ENCODE assay signal across 8 cellular contexts in genomic region chr2:40451926-40452605, GRCh38. TPM values are rescaled to one million over a fixed set of nuclear protein-coding genes. Genes with fewer than 3 reads are reported as not detected.
DNase-seq lines count a peak whose midpoint lies in the region; ATAC-seq and TF ChIP-seq lines count a peak whose summit lies in the region.

Gene SLC8A1, minus strand, starts transcription at chr2:40452090.

- H3K4me1 ChIP-seq in esophagus squamous epithelium, result peaks cover 3 to 29% (median 5%) of the 10 kb centered on the region in 3 donors
- no peaks in the 10 kb centered on the region for H3K4me1 ChIP-seq in aorta (ENCODE audit: control insufficient read depth in 1 of 2, insufficient read depth in 2 of 2, low read length in 2 of 2)
- no peaks in the 10 kb centered on the region for H3K4me1 ChIP-seq in Karpas-422 (ENCODE audit: low read length)

- H3K9me3 ChIP-seq in esophagus squamous epithelium, result no peaks in the 10 kb centered on the region
- no peaks in the 10 kb centered on the region for H3K9me3 ChIP-seq in aorta (ENCODE audit: control insufficient read depth, low read length)
- H3K9me3 ChIP-seq in Karpas-422 (ENCODE audit: low read length), result no peaks in the 10 kb centered on the region

- no peak for TF ChIP-seq POLR2A in esophagus squamous epithelium (IDR thresholded peaks at IDR 0.05)

- H3K9me2 ChIP-seq in Karpas-422 (replicated peaks; ENCODE audit: insufficient read depth, low read length), result no peaks in the 10 kb centered on the region

- no peak within 1 kb of the TSS for H2AFZ ChIP-seq in Karpas-422 (ENCODE audit: low read length)

- no peaks in the 10 kb centered on the region for H4K20me1 ChIP-seq in Karpas-422 (ENCODE audit: insufficient read depth, low read depth, low read length)

- WGBS in esophagus squamous epithelium, 2 donors, result 4 to 13% methylated on average over 15 to 28 of the region's 82 CpGs
- WGBS in aorta, 2 donors, result 1% methylated on average over 66 to 82 of the region's 82 CpGs

- H3K27ac Mint-ChIP-seq in T-helper 1 cell treated with Interleukin-12 subunit alpha and Interleukin-12 subunit beta and Interleukin-4 antibody, amounts not matched to agents 30 μg/mL and 1 μg/mL, for 36 hours, result peak within 1 kb of the TSS; percentile 50
- peak within 1 kb of the TSS in 3 of 6 donors; percentile 35 to 86 (median 53) for H3K27ac Mint-ChIP-seq in naive B cell

- no peaks in the 10 kb centered on the region for H3K9me3 Mint-ChIP-seq in T-helper 1 cell treated with Interleukin-12 subunit alpha and Interleukin-12 subunit beta and Interleukin-4 antibody, amounts not matched to agents 30 μg/mL and 1 μg/mL, for 36 hours
- peaks cover 0 to 1% (median 0%) of the 10 kb centered on the region in 7 donors for H3K9me3 Mint-ChIP-seq in naive B cell

- H3K4me3 Mint-ChIP-seq in T-helper 1 cell treated with Interleukin-12 subunit alpha and Interleukin-12 subunit beta and Interleukin-4 antibody, amounts not matched to agents 30 μg/mL and 1 μg/mL, for 36 hours, result peak within 1 kb of the TSS; percentile 90
- peak within 1 kb of the TSS; percentile 71 to 96 (median 86) for H3K4me3 Mint-ChIP-seq in naive B cell

- no peak within 1 kb of the TSS for H3K9ac ChIP-seq in Karpas-422 (ENCODE audit: low read length)

- H3K36me3 Mint-ChIP-seq in T-helper 1 cell treated with Interleukin-12 subunit alpha and Interleukin-12 subunit beta and Interleukin-4 antibody, amounts not matched to agents 30 μg/mL and 1 μg/mL, for 36 hours (ENCODE audit: low read depth), result peaks cover 1% of the 10 kb centered on the region
- peaks cover 0 to 8% of the 10 kb centered on the region in 2 donors for H3K36me3 Mint-ChIP-seq in naive B cell

- H3K36me3 ChIP-seq in esophagus squamous epithelium (no peaks in the 10 kb centered on the region), aorta (ENCODE audit: control insufficient read depth in 1 of 2, insufficient read depth in 2 of 2, low read length in 1 of 2) (no peaks in the 10 kb centered on the region), Karpas-422 (ENCODE audit: insufficient read depth, low read length) (no peaks in the 10 kb centered on the region)

- peaks cover 0 to 16% (median 0%) of the 10 kb centered on the region in 4 donors for H3K27me3 ChIP-seq in esophagus squamous epithelium
- no peaks in the 10 kb centered on the region for H3K27me3 ChIP-seq in aorta (ENCODE audit: control insufficient read depth in 1 of 2, insufficient read depth in 2 of 2, low read length in 1 of 2)
- no peaks in the 10 kb centered on the region for H3K27me3 ChIP-seq in Karpas-422 (ENCODE audit: low read length)

- intact Hi-C loops in esophagus squamous epithelium (cut with DNase I) (no loop called here), aorta (cut with DNase I) (loop anchor here (5.0 kb wide), 1 partner anchor 210 kb away; no protein-coding TSS in a partner anchor)

- TF ChIP-seq CTCF in esophagus squamous epithelium (IDR thresholded peaks at IDR 0.05), result no peak

- peaks cover 73% of the 10 kb centered on the region for H3K27me3 Mint-ChIP-seq in T-helper 1 cell treated with Interleukin-12 subunit alpha and Interleukin-12 subunit beta and Interleukin-4 antibody, amounts not matched to agents 30 μg/mL and 1 μg/mL, for 36 hours (ENCODE audit: low read depth)
- H3K27me3 Mint-ChIP-seq in naive B cell, result peaks cover 21 to 37% (median 30%) of the 10 kb centered on the region in 3 donors

- H3K4me3 ChIP-seq in esophagus squamous epithelium (peak within 1 kb of the TSS; percentile 32 to 77 (median 54)), aorta (ENCODE audit: low read length in 2 of 2) (peak within 1 kb of the TSS; percentile 62 to 95), Karpas-422 (ENCODE audit: low read length) (no peak within 1 kb of the TSS)

- H3K4me2 ChIP-seq in Karpas-422 (ENCODE audit: low read depth, low read length, poor library complexity, severe bottlenecking), result no peak within 1 kb of the TSS

- peaks cover 17% of the 10 kb centered on the region for H3K4me1 Mint-ChIP-seq in T-helper 1 cell treated with Interleukin-12 subunit alpha and Interleukin-12 subunit beta and Interleukin-4 antibody, amounts not matched to agents 30 μg/mL and 1 μg/mL, for 36 hours (ENCODE audit: low read depth)
- peaks cover 21 to 30% (median 29%) of the 10 kb centered on the region in 3 donors for H3K4me1 Mint-ChIP-seq in naive B cell

- no peaks in the 10 kb centered on the region for H3K79me2 ChIP-seq in Karpas-422 (ENCODE audit: low read length)

- ATAC-seq in HG02798 (IDR thresholded peaks at IDR 0.05; ENCODE audit: poor library complexity, unreplicated experiment), result peak; percentile 44
- ATAC-seq in naive B cell (ENCODE audit: low read depth in 2 of 2), result peak; percentile 23 to 33
- peak; percentile 73 for ATAC-seq in aorta (ENCODE audit: low FRiP score)
- no peak for ATAC-seq in GM21423 (IDR thresholded peaks at IDR 0.05; ENCODE audit: unreplicated experiment)

- DNase-seq in Daoy (ENCODE audit: low read depth), result peak; percentile 49
- DNase-seq in esophagus squamous epithelium (lab: John Stamatoyannopoulos, UW), result no peak
- DNase-seq in naive B cell, result no peak
- DNase-seq in aorta, result peak; percentile 64 to 85
- DNase-seq in Karpas-422, result no peak

- peak within 1 kb of the TSS; percentile 62 to 85 (median 76) for H3K27ac ChIP-seq in esophagus squamous epithelium
- H3K27ac ChIP-seq in aorta (ENCODE audit: low read depth in 1 of 2, low read length in 2 of 2), result peak within 1 kb of the TSS in 1 of 2 donors; percentile 70
- H3K27ac ChIP-seq in Karpas-422 (ENCODE audit: low read length), result no peak within 1 kb of the TSS

RNA-seq across cellular contexts. Expression of gene SLC8A1, which starts in this region (rescaled TPM):
- 5.3 and 9.0 TPM in 2 replicates for total RNA-seq in Daoy (2014; rRNA removed; shearing (Covaris generic))
- total RNA-seq in esophagus squamous epithelium, result 10 to 100 TPM in 2 of 4 donors, 1 to 10 TPM in 2; 2.2 to 45.0 (median 9.6) TPM
- polyA plus RNA-seq in naive B cell (ENCODE audit: low read depth in 6 of 6), result under 1 TPM in 1 of 6 donors, not detected in 5; 0.04 TPM
- 10 to 100 TPM; 30.5 to 35.9 TPM for total RNA-seq in aorta
- polyA plus RNA-seq in aorta, result under 1 TPM; 0.38 to 0.97 TPM
- total RNA-seq in Karpas-422 (2014; rRNA removed; shearing (Covaris generic); ENCODE audit: low replicate concordance), result not detected in 2 replicates

Comparison
In these comparisons a context has a peak if more than half of its experiments do, and no peak if none do; other contexts are left out.
1. Peak in ATAC-seq in naive B cell; RNA of the gene not detected or under 1 TPM.
2. DNase-seq: peak in Daoy (single experiment) and aorta (2 of 2); none in esophagus squamous epithelium (single experiment), naive B cell (single experiment) and Karpas-422 (single experiment).